ENCODE assay signal across 8 cellular contexts in genomic region chr5:140700177-140701144, GRCh38.
DNase-seq lines count a peak whose midpoint lies in the region; ATAC-seq and TF ChIP-seq lines count a peak whose summit lies in the region.

ZMAT2 (plus strand) TSS chr5:140700447; CDS start chr5:140700461, 14 bp downstream.

- DNase-seq in HAP-1 (ENCODE audit: low spot score in 2 of 2): peak; percentile 93 to 99
- peak; percentile 99 for DNase-seq in MM.1S
- DNase-seq in SIG-M5 (lab: John Stamatoyannopoulos, UW): peak; percentile 94
- peak; percentile 45 for DNase-seq in activated gamma-delta T cell (lab: John Stamatoyannopoulos, UW)
- DNase-seq in fibroblast of the conjunctiva (ENCODE audit: low read depth): peak; percentile 98
- DNase-seq in nephron progenitor cell: peak; percentile 90
- DNase-seq in stimulated activated naive CD8-positive, alpha-beta T cell treated with anti-CD3 and anti-CD28 coated beads, Interleukin-15, amount 100 ng/mL, for 72 hours: peak; percentile 83 to 94

- H3K27ac ChIP-seq in MM.1S (ENCODE audit: low read length): no peak within 1 kb of the TSS

- peak within 1 kb of the TSS; percentile 97 for H3K27ac Mint-ChIP-seq in nephron progenitor cell
- peak within 1 kb of the TSS; percentile 98 to 99 for H3K27ac Mint-ChIP-seq in stimulated activated naive CD8-positive, alpha-beta T cell treated with anti-CD3 and anti-CD28 coated beads, Interleukin-15, amount 100 ng/mL, for 72 hours

- no peaks in the 10 kb centered on the region for H3F3A ChIP-seq in MM.1S (ENCODE audit: insufficient read depth, low read length)

- peak within 1 kb of the TSS; percentile 73 for H2AFZ ChIP-seq in MM.1S (ENCODE audit: low read length)

- no peaks in the 10 kb centered on the region for H3K9me3 ChIP-seq in ES-I3 (ENCODE audit: control insufficient read depth, insufficient read depth, low read length)
- H3K9me3 ChIP-seq in HAP-1: no peaks in the 10 kb centered on the region
- H3K9me3 ChIP-seq in MM.1S (replicated peaks; ENCODE audit: insufficient read depth, low read length): no peaks in the 10 kb centered on the region

- H3K9ac ChIP-seq in ES-I3 (ENCODE audit: low read depth, low read length) (peak within 1 kb of the TSS; percentile 92), MM.1S (ENCODE audit: low read length) (peak within 1 kb of the TSS; percentile 74)

- H3K4me3 Mint-ChIP-seq in nephron progenitor cell: peak within 1 kb of the TSS; percentile 99
- H3K4me3 Mint-ChIP-seq in stimulated activated naive CD8-positive, alpha-beta T cell treated with anti-CD3 and anti-CD28 coated beads, Interleukin-15, amount 100 ng/mL, for 72 hours: peak within 1 kb of the TSS; percentile 94 to 95

- H3K36me3 ChIP-seq in ES-I3 (ENCODE audit: insufficient read depth, low read length) (peaks cover 34% of the 10 kb centered on the region), HAP-1 (replicated peaks) (peaks cover 75% of the 10 kb centered on the region), MM.1S (replicated peaks; ENCODE audit: insufficient read depth, low read length) (peaks cover 20% of the 10 kb centered on the region)

- no peaks in the 10 kb centered on the region for H3K9me3 Mint-ChIP-seq in nephron progenitor cell
- H3K9me3 Mint-ChIP-seq in stimulated activated naive CD8-positive, alpha-beta T cell treated with anti-CD3 and anti-CD28 coated beads, Interleukin-15, amount 100 ng/mL, for 72 hours: no peaks in the 10 kb centered on the region

- H3K9me2 ChIP-seq in MM.1S (replicated peaks; ENCODE audit: insufficient read depth, low read length): no peaks in the 10 kb centered on the region

- peaks cover 24% of the 10 kb centered on the region for H3K4me1 Mint-ChIP-seq in nephron progenitor cell
- H3K4me1 Mint-ChIP-seq in stimulated activated naive CD8-positive, alpha-beta T cell treated with anti-CD3 and anti-CD28 coated beads, Interleukin-15, amount 100 ng/mL, for 72 hours: peaks cover 26% of the 10 kb centered on the region

- ATAC-seq in stimulated activated naive CD8-positive, alpha-beta T cell treated with anti-CD3 and anti-CD28 coated beads, Interleukin-15, amount 100 ng/mL, for 72 hours: peak; percentile 99

- peaks cover 24% of the 10 kb centered on the region for H3K79me2 ChIP-seq in MM.1S (ENCODE audit: low read length)

- H3K4me2 ChIP-seq in MM.1S (ENCODE audit: low read depth, low read length): peak within 1 kb of the TSS; percentile 71

- no peak for TF ChIP-seq CTCF in MM.1S (IDR thresholded peaks at IDR 0.05; ENCODE audit: low read length)
- TF ChIP-seq CTCF in nephron progenitor cell (IDR thresholded peaks at IDR 0.05): no peak

- in situ Hi-C loops in HAP-1 (cut with MboI; ENCODE audit: low sequenced_read_pairs): no loop called here

- H3K4me1 ChIP-seq in ES-I3 (ENCODE audit: insufficient read depth, low read length) (peaks cover 10% of the 10 kb centered on the region), HAP-1 (peaks cover 4% of the 10 kb centered on the region; the same call in 1 of the 2 replicates), MM.1S (ENCODE audit: low read length) (peaks cover 6% of the 10 kb centered on the region)

- H3K27me3 ChIP-seq in HAP-1 (ENCODE audit: low read depth): no peaks in the 10 kb centered on the region
- no peaks in the 10 kb centered on the region for H3K27me3 ChIP-seq in MM.1S (replicated peaks; ENCODE audit: insufficient read depth, low read length)

- H3K36me3 Mint-ChIP-seq in nephron progenitor cell (ENCODE audit: low read depth): peaks cover 78% of the 10 kb centered on the region

- peak within 1 kb of the TSS; percentile 68 for H3K4me3 ChIP-seq in HAP-1
- peak within 1 kb of the TSS; percentile 92 for H3K4me3 ChIP-seq in MM.1S (ENCODE audit: low read length)

- no peaks in the 10 kb centered on the region for H4K20me1 ChIP-seq in MM.1S (ENCODE audit: insufficient read depth, low read length)

- no peaks in the 10 kb centered on the region for H3K27me3 Mint-ChIP-seq in nephron progenitor cell (ENCODE audit: low read depth, poor library complexity)
- no peaks in the 10 kb centered on the region for H3K27me3 Mint-ChIP-seq in stimulated activated naive CD8-positive, alpha-beta T cell treated with anti-CD3 and anti-CD28 coated beads, Interleukin-15, amount 100 ng/mL, for 72 hours

Comparison
In these comparisons a context has a peak if more than half of its experiments do, and no peak if none do; other contexts are left out.
1. DNase-seq: peak in every context shown above with its lines; median percentile 99 in MM.1S; 98 in fibroblast of the conjunctiva; 96 in HAP-1; 94 in SIG-M5; 90 in nephron progenitor cell; 88 in stimulated activated naive CD8-positive, alpha-beta T cell treated with anti-CD3 and anti-CD28 coated beads, Interleukin-15, amount 100 ng/mL, for 72 hours; 45 in activated gamma-delta T cell.